ENCODE assay signal across 19 cellular contexts in genomic region chr19:35909684-35910035, GRCh38. TPM values are rescaled to one million over a fixed set of nuclear protein-coding genes. Genes with fewer than 3 reads are reported as not detected.
DNase-seq lines count a peak whose midpoint lies in the region; ATAC-seq and TF ChIP-seq lines count a peak whose summit lies in the region.
"Had no signal": no experiment of that assay in that cellular context is flagged by ENCODE, and none has a peak within 500 bp of the region (broad histone marks: within the 10 kb centered on the region; RNA-seq: fewer than 3 reads in every experiment).

No MANE protein-coding gene starts in this region.

- ATAC-seq in HG02970 (IDR thresholded peaks at IDR 0.05; ENCODE audit: low FRiP score, unreplicated experiment) (no peak), psoas muscle (no peak)
- ATAC-seq: activated T-helper 17 cell treated with anti-CD3 and anti-CD28 coated beads, Interleukin-2, amount 50 U/mL, for 72 hours had no signal

- H3K79me2 ChIP-seq in DOHH2 (ENCODE audit: control insufficient read depth, low read length) = no peaks in the 10 kb centered on the region
- no peaks in the 10 kb centered on the region for H3K79me2 ChIP-seq in OCI-LY3 (ENCODE audit: low read length)

- peaks cover 3 to 12% (median 5%) of the 10 kb centered on the region in 3 donors for H3K27me3 Mint-ChIP-seq in immature natural killer cell (ENCODE audit: low read depth in 3 of 3)
- H3K27me3 Mint-ChIP-seq in Calu3 (ENCODE audit: unreplicated experiment) = peaks cover 5% of the 10 kb centered on the region
- H3K27me3 Mint-ChIP-seq: activated T-helper 17 cell treated with anti-CD3 and anti-CD28 coated beads, Interleukin-2, amount 50 U/mL, for 72 hours had no signal

- CTCF ChIA-PET in Calu3 (lab: Charles Lee) = no interaction called here

- WGBS in psoas muscle, 3 donors = 48 to 64% (median 49%) methylated on average over 6 of the region's 6 CpGs

- H3F3A ChIP-seq in DOHH2 (ENCODE audit: control insufficient read depth, insufficient read depth) = peaks cover 10% of the 10 kb centered on the region

- in situ Hi-C loops in G401 (cut with HindIII; ENCODE audit: low sequenced_read_pairs) = no loop called here

- H3K27ac Mint-ChIP-seq in immature natural killer cell (peak overlapping the region; percentile 94 to 100 (median 98)), Calu3 (ENCODE audit: unreplicated experiment) (no peak overlapping the region)
- H3K27ac Mint-ChIP-seq: activated T-helper 17 cell treated with anti-CD3 and anti-CD28 coated beads, Interleukin-2, amount 50 U/mL, for 72 hours had no signal

- H3K9me3 Mint-ChIP-seq in immature natural killer cell = no peaks in the 10 kb centered on the region
- H3K9me3 Mint-ChIP-seq in Calu3 (ENCODE audit: low read depth, unreplicated experiment) = no peaks in the 10 kb centered on the region
- H3K9me3 Mint-ChIP-seq: activated T-helper 17 cell treated with anti-CD3 and anti-CD28 coated beads, Interleukin-2, amount 50 U/mL, for 72 hours had no signal

- intact Hi-C loops in Calu3 (cut with micrococcal nuclease; ENCODE audit: unreplicated experiment) = no loop called here
- intact Hi-C loops in psoas muscle (cut with DNase I) = no loop called here

- peaks cover 62% of the 10 kb centered on the region for H3K4me1 ChIP-seq in DOHH2 (ENCODE audit: control insufficient read depth, low read length)
- H3K4me1 ChIP-seq in OCI-LY3 (ENCODE audit: low read length) = peaks cover 34% of the 10 kb centered on the region
- H3K4me1 ChIP-seq in psoas muscle = no peaks in the 10 kb centered on the region
- H3K4me1 ChIP-seq: uterus had no signal

- H3K4me2 ChIP-seq in DOHH2 (ENCODE audit: low read length) (peak overlapping the region; percentile 94), OCI-LY3 (ENCODE audit: low read length) (peak overlapping the region; percentile 85)
- H3K4me2 ChIP-seq: KMS-11 had no signal

- H3K9ac ChIP-seq in OCI-LY3 (ENCODE audit: low read length) = peak overlapping the region; percentile 64
- H3K9ac ChIP-seq: KMS-11 had no signal

- no peak for DNase-seq in immature natural killer cell
- no peak for DNase-seq in Calu3
- DNase-seq in psoas muscle = no peak
- DNase-seq in G401 (ENCODE audit: low spot score) = no peak
- DNase-seq: activated CD4-positive, alpha-beta T cell treated with anti-CD3 and anti-CD28 coated beads, Interleukin-2, amount 50 U/mL, for 1 hour; kidney glomerular epithelial cell; NCI-H1694; NCI-H526; T-helper 2 cell; uterus had no signal

- H3K9me3 ChIP-seq in DOHH2 (ENCODE audit: control insufficient read depth, insufficient read depth, low read length) (no peaks in the 10 kb centered on the region), OCI-LY3 (ENCODE audit: insufficient read depth, low read length) (no peaks in the 10 kb centered on the region), psoas muscle (no peaks in the 10 kb centered on the region)
- H3K9me3 ChIP-seq: uterus had no signal

- H3K27me3 ChIP-seq in DOHH2 (ENCODE audit: control insufficient read depth, low read length) (no peaks in the 10 kb centered on the region), OCI-LY3 (ENCODE audit: low read depth, low read length) (no peaks in the 10 kb centered on the region), psoas muscle (ENCODE audit: insufficient read depth in 3 of 3, low read length in 2 of 3) (peaks cover 0 to 4% (median 0%) of the 10 kb centered on the region in 3 donors)
- H3K27me3 ChIP-seq: uterus had no signal

- H3K27ac ChIP-seq in DOHH2 (ENCODE audit: low read depth, low read length) (peak overlapping the region; percentile 78), OCI-LY3 (ENCODE audit: low read length) (peak overlapping the region; percentile 74), skin epidermis (peak overlapping the region in 19 of 21 experiments; percentile 54 to 88 (median 69)), psoas muscle (no peak overlapping the region)
- H3K27ac ChIP-seq: KMS-11, uterus had no signal

- H3K36me3 Mint-ChIP-seq in immature natural killer cell (peaks cover 9 to 17% (median 14%) of the 10 kb centered on the region in 3 donors), Calu3 (ENCODE audit: insufficient read depth, unreplicated experiment) (no peaks in the 10 kb centered on the region)
- H3K36me3 Mint-ChIP-seq: brain had no signal

- H3K36me3 ChIP-seq in DOHH2 (ENCODE audit: control insufficient read depth, low read length) (no peaks in the 10 kb centered on the region), OCI-LY3 (replicated peaks; ENCODE audit: low read depth, low read length) (no peaks in the 10 kb centered on the region), psoas muscle (ENCODE audit: insufficient read depth in 1 of 2, low read depth in 1 of 2) (no peaks in the 10 kb centered on the region)
- H3K36me3 ChIP-seq: uterus had no signal

- TF ChIP-seq CTCF in DOHH2 (IDR thresholded peaks at IDR 0.05; ENCODE audit: low read depth, low read length, poor library complexity, severe bottlenecking) (no peak), OCI-LY3 (IDR thresholded peaks at IDR 0.05; ENCODE audit: low read depth, low read length) (no peak), Calu3 (IDR thresholded peaks at IDR 0.05; ENCODE audit: unreplicated experiment) (no peak), psoas muscle (IDR thresholded peaks at IDR 0.05) (no peak)

- peak overlapping the region; percentile 63 for H2AFZ ChIP-seq in OCI-LY3 (ENCODE audit: low read depth, low read length)

- H4K20me1 ChIP-seq in DOHH2 (ENCODE audit: control insufficient read depth, insufficient read depth, low read depth, low read length) (no peaks in the 10 kb centered on the region), OCI-LY3 (ENCODE audit: insufficient read depth, low read length) (no peaks in the 10 kb centered on the region)

- H3K4me3 Mint-ChIP-seq in immature natural killer cell (peak overlapping the region; percentile 95 to 99 (median 98)), Calu3 (ENCODE audit: low read depth, unreplicated experiment) (no peak overlapping the region)
- H3K4me3 Mint-ChIP-seq: activated T-helper 17 cell treated with anti-CD3 and anti-CD28 coated beads, Interleukin-2, amount 50 U/mL, for 72 hours; brain had no signal

- no peaks in the 10 kb centered on the region for H3K9me2 ChIP-seq in DOHH2 (replicated peaks; ENCODE audit: control insufficient read depth, low read length)

- no TSS peak for BruUV-seq in Calu3 (replicated peaks; lab: Mats Ljungman, UMichigan)

- H3K4me1 Mint-ChIP-seq in immature natural killer cell (peaks cover 47 to 48% of the 10 kb centered on the region in 2 donors), Calu3 (ENCODE audit: low read depth, unreplicated experiment) (no peaks in the 10 kb centered on the region)
- H3K4me1 Mint-ChIP-seq: brain had no signal

- H3K4me3 ChIP-seq in DOHH2 (ENCODE audit: low read length) (peak overlapping the region; percentile 69), OCI-LY3 (ENCODE audit: low read length) (peak overlapping the region; percentile 66), skin epidermis (peak overlapping the region in 1 of 7 experiments; percentile 4), psoas muscle (no peak overlapping the region)
- H3K4me3 ChIP-seq: uterus had no signal

RNA-seq across cellular contexts. Expression of gene TYROBP, which starts 1.6 kb away (rescaled TPM):
- polyA plus RNA-seq in immature natural killer cell (1,000 to 10,000 TPM; 2,771 to 3,312 (median 2,871) TPM), psoas muscle (10 to 100 TPM in 2 of 3 donors, 1 to 10 TPM in 1; 7.8 to 19.1 (median 10.6) TPM)
- total RNA-seq in Calu3 (2022) (not detected in 2 replicates), psoas muscle (10 to 100 TPM in 3 of 4 donors, 1 to 10 TPM in 1; 9.4 to 22.1 (median 14.2) TPM)
- total RNA-seq in G401 (2014; rRNA removed; shearing (Covaris generic)) = 7.3 TPM in 1 of 2 replicates, not detected in the other
- total RNA-seq: activated T-helper 17 cell treated with anti-CD3 and anti-CD28 coated beads, Interleukin-2, amount 50 U/mL, for 72 hours; Daoy had no signal
- polyA plus RNA-seq: neural cell had no signal

RNA-seq across cellular contexts. Expression of gene HCST, which starts 7.3 kb away (rescaled TPM):
- 1,000 to 10,000 TPM; 1,885 to 2,801 (median 2,654) TPM for polyA plus RNA-seq in immature natural killer cell
- total RNA-seq in Calu3 (2022) = not detected in 2 replicates
- total RNA-seq in psoas muscle = 1 to 10 TPM; 1.7 to 4.7 (median 3.1) TPM
- polyA plus RNA-seq in psoas muscle = 1 to 10 TPM; 1.1 to 4.2 (median 3.5) TPM
- total RNA-seq in G401 (2014; rRNA removed; shearing (Covaris generic)) = not detected in 2 replicates
- total RNA-seq: Daoy had no signal
- polyA plus RNA-seq: neural cell had no signal

RNA-seq across cellular contexts. Expression of gene NFKBID, which starts 9.3 kb away (rescaled TPM):
- polyA plus RNA-seq in immature natural killer cell = 1 to 10 TPM; 2.7 to 8.0 (median 2.9) TPM
- total RNA-seq in Calu3 (2022) = 14.9 and 15.6 TPM in 2 replicates
- 1 to 10 TPM in 3 of 4 donors, under 1 TPM in 1; 0.90 to 2.2 (median 1.5) TPM for total RNA-seq in psoas muscle
- polyA plus RNA-seq in psoas muscle = 1 to 10 TPM in 2 of 3 donors, under 1 TPM in 1; 0.75 to 1.6 (median 1.2) TPM
- 4.1 and 8.4 TPM in 2 replicates for total RNA-seq in G401 (2014; rRNA removed; shearing (Covaris generic))

RNA-seq across cellular contexts. Expression of gene LRFN3, which starts 26.5 kb away (rescaled TPM):
- polyA plus RNA-seq in immature natural killer cell (under 1 TPM; 0.17 to 0.62 (median 0.32) TPM), psoas muscle (10 to 100 TPM in 2 of 3 donors, 1 to 10 TPM in 1; 8.6 to 25.6 (median 11.3) TPM)
- total RNA-seq in Calu3 (2022) (15.2 and 18.5 TPM in 2 replicates), psoas muscle (10 to 100 TPM in 2 of 4 donors, 1 to 10 TPM in 2; 7.2 to 11.2 (median 10.0) TPM)
- 6.2 and 15.8 TPM in 2 replicates for total RNA-seq in G401 (2014; rRNA removed; shearing (Covaris generic))

RNA-seq across cellular contexts. Expression of gene APLP1, which starts 41.3 kb away (rescaled TPM):
- under 1 TPM in 1 of 3 donors, not detected in 2; 0.72 TPM for polyA plus RNA-seq in immature natural killer cell
- 11.5 and 15.8 TPM in 2 replicates for total RNA-seq in Calu3 (2022)
- 1 to 10 TPM in 1 of 4 donors, under 1 TPM in 3; 0.48 to 4.1 (median 0.78) TPM for total RNA-seq in psoas muscle
- 1 to 10 TPM in 1 of 3 donors, under 1 TPM in 2; 0.48 to 2.2 (median 1.00) TPM for polyA plus RNA-seq in psoas muscle
- total RNA-seq in G401 (2014; rRNA removed; shearing (Covaris generic)) = 121 and 133 TPM in 2 replicates
